Comparison of ENCODE assay signal across 1 cellular context in the genomic region with DNA sequence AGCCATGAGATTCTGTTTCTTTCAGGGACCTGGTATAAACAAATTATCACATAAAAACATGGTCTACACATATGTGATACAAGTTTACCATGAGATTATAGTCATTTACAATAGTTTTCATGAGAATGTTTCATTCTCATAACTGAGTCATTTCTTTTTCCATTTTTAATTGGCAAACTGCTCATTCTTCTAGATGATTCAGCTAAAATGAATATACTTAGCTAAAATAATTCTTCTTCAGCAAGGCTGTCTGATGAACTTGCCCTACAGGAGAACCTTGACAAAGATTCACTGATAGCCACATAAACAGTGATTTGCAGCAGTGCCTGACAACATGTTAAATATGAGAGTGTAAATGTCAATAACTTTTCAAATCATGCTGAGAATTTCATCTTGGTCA.
TF ChIP-seq lines count a peak whose summit lies in the region.

No MANE protein-coding gene starts in this region.

TF ChIP-seq in K562, 482 proteins besides CTCF, POLR2A, EP300 and RAD21:
- TF ChIP-seq ZNF644 (tag; IDR thresholded peaks at IDR 0.05; ENCODE audit: low read depth): no peak
- TF ChIP-seq KLF16 (IDR thresholded peaks at IDR 0.05): no peak
- TF ChIP-seq, protein P1, sequence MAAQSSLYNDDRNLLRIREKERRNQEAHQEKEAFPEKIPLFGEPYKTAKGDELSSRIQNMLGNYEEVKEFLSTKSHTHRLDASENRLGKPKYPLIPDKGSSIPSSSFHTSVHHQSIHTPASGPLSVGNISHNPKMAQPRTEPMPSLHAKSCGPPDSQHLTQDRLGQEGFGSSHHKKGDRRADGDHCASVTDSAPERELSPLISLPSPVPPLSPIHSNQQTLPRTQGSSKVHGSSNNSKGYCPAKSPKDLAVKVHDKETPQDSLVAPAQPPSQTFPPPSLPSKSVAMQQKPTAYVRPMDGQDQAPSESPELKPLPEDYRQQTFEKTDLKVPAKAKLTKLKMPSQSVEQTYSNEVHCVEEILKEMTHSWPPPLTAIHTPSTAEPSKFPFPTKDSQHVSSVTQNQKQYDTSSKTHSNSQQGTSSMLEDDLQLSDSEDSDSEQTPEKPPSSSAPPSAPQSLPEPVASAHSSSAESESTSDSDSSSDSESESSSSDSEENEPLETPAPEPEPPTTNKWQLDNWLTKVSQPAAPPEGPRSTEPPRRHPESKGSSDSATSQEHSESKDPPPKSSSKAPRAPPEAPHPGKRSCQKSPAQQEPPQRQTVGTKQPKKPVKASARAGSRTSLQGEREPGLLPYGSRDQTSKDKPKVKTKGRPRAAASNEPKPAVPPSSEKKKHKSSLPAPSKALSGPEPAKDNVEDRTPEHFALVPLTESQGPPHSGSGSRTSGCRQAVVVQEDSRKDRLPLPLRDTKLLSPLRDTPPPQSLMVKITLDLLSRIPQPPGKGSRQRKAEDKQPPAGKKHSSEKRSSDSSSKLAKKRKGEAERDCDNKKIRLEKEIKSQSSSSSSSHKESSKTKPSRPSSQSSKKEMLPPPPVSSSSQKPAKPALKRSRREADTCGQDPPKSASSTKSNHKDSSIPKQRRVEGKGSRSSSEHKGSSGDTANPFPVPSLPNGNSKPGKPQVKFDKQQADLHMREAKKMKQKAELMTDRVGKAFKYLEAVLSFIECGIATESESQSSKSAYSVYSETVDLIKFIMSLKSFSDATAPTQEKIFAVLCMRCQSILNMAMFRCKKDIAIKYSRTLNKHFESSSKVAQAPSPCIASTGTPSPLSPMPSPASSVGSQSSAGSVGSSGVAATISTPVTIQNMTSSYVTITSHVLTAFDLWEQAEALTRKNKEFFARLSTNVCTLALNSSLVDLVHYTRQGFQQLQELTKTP (IDR thresholded peaks at IDR 0.05; ENCODE audit: low read depth in 1 of 2, partially characterized antibody in 2 of 2): no peak
- TF ChIP-seq GATAD2A (IDR thresholded peaks at IDR 0.05): no peak
- TF ChIP-seq, protein P2, sequence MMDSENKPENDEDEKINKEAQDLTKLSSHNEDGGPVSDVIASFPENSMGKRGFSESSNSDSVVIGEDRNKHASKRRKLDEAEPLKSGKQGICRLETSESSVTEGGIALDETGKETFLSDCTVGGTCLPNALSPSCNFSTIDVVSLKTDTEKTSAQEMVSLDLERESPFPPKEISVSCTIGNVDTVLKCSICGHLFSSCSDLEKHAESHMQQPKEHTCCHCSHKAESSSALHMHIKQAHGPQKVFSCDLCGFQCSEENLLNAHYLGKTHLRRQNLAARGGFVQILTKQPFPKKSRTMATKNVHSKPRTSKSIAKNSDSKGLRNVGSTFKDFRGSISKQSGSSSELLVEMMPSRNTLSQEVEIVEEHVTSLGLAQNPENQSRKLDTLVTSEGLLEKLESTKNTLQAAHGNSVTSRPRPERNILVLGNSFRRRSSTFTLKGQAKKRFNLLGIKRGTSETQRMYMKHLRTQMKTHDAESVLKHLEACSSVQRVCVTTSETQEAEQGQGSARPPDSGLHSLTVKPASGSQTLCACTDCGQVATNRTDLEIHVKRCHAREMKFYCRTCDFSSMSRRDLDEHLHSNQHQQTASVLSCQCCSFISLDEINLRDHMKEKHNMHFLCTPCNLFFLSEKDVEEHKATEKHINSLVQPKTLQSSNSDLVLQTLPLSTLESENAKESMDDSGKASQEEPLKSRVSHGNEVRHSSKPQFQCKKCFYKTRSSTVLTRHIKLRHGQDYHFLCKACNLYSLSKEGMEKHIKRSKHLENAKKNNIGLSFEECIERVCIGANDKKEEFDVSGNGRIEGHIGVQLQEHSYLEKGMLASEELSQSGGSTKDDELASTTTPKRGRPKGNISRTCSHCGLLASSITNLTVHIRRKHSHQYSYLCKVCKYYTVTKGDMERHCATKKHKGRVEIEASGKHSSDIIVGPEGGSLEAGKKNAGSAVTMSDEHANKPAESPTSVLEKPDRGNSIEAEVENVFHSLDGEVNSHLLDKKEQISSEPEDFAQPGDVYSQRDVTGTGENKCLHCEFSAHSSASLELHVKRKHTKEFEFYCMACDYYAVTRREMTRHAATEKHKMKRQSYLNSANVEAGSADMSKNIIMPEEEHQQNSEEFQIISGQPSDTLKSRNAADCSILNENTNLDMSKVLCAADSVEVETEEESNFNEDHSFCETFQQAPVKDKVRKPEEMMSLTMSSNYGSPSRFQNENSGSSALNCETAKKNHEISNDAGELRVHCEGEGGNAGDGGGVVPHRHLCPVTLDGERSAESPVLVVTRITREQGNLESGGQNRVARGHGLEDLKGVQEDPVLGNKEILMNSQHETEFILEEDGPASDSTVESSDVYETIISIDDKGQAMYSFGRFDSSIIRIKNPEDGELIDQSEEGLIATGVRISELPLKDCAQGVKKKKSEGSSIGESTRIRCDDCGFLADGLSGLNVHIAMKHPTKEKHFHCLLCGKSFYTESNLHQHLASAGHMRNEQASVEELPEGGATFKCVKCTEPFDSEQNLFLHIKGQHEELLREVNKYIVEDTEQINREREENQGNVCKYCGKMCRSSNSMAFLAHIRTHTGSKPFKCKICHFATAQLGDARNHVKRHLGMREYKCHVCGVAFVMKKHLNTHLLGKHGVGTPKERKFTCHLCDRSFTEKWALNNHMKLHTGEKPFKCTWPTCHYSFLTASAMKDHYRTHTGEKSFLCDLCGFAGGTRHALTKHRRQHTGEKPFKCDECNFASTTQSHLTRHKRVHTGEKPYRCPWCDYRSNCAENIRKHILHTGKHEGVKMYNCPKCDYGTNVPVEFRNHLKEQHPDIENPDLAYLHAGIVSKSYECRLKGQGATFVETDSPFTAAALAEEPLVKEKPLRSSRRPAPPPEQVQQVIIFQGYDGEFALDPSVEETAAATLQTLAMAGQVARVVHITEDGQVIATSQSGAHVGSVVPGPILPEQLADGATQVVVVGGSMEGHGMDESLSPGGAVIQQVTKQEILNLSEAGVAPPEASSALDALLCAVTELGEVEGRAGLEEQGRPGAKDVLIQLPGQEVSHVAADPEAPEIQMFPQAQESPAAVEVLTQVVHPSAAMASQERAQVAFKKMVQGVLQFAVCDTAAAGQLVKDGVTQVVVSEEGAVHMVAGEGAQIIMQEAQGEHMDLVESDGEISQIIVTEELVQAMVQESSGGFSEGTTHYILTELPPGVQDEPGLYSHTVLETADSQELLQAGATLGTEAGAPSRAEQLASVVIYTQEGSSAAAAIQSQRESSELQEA (IDR thresholded peaks at IDR 0.05; ENCODE audit: low read depth): no peak
- TF ChIP-seq TCF7L2 (IDR thresholded peaks at IDR 0.05; ENCODE audit: low read depth, low read length): no peak
- no peak for TF ChIP-seq ARID1B (IDR thresholded peaks at IDR 0.05)
- no peak for TF ChIP-seq FOXK2 (conservative IDR thresholded peaks at IDR 0.05 in 1 of 2, IDR thresholded peaks at IDR 0.05 in 1 of 2; ENCODE audit: low read depth in 2 of 2)
- TF ChIP-seq FOXJ3 (CRISPR knock-in tag; IDR thresholded peaks at IDR 0.05): no peak
- no peak for TF ChIP-seq ZNF79 (CRISPR knock-in tag; IDR thresholded peaks at IDR 0.05; ENCODE audit: low read depth)
- no peak for TF ChIP-seq CHD4 (IDR thresholded peaks at IDR 0.05; ENCODE audit: insufficient read depth, insufficient replicate concordance, low read depth, low read length, poor library complexity, severe bottlenecking)
- TF ChIP-seq NFE2 (IDR thresholded peaks at IDR 0.05; ENCODE audit: low read depth): no peak
- TF ChIP-seq, protein P3, sequence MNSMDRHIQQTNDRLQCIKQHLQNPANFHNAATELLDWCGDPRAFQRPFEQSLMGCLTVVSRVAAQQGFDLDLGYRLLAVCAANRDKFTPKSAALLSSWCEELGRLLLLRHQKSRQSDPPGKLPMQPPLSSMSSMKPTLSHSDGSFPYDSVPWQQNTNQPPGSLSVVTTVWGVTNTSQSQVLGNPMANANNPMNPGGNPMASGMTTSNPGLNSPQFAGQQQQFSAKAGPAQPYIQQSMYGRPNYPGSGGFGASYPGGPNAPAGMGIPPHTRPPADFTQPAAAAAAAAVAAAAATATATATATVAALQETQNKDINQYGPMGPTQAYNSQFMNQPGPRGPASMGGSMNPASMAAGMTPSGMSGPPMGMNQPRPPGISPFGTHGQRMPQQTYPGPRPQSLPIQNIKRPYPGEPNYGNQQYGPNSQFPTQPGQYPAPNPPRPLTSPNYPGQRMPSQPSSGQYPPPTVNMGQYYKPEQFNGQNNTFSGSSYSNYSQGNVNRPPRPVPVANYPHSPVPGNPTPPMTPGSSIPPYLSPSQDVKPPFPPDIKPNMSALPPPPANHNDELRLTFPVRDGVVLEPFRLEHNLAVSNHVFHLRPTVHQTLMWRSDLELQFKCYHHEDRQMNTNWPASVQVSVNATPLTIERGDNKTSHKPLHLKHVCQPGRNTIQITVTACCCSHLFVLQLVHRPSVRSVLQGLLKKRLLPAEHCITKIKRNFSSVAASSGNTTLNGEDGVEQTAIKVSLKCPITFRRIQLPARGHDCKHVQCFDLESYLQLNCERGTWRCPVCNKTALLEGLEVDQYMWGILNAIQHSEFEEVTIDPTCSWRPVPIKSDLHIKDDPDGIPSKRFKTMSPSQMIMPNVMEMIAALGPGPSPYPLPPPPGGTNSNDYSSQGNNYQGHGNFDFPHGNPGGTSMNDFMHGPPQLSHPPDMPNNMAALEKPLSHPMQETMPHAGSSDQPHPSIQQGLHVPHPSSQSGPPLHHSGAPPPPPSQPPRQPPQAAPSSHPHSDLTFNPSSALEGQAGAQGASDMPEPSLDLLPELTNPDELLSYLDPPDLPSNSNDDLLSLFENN (IDR thresholded peaks at IDR 0.05; ENCODE audit: low read depth in 2 of 2, low read length in 2 of 2): no peak
- TF ChIP-seq NUFIP1 (IDR thresholded peaks at IDR 0.05; ENCODE audit: partially characterized antibody): no peak
- no peak for TF ChIP-seq THRAP3 (IDR thresholded peaks at IDR 0.05; ENCODE audit: borderline replicate concordance)
